ENCODE assay signal across 8 cellular contexts in the genomic region with DNA sequence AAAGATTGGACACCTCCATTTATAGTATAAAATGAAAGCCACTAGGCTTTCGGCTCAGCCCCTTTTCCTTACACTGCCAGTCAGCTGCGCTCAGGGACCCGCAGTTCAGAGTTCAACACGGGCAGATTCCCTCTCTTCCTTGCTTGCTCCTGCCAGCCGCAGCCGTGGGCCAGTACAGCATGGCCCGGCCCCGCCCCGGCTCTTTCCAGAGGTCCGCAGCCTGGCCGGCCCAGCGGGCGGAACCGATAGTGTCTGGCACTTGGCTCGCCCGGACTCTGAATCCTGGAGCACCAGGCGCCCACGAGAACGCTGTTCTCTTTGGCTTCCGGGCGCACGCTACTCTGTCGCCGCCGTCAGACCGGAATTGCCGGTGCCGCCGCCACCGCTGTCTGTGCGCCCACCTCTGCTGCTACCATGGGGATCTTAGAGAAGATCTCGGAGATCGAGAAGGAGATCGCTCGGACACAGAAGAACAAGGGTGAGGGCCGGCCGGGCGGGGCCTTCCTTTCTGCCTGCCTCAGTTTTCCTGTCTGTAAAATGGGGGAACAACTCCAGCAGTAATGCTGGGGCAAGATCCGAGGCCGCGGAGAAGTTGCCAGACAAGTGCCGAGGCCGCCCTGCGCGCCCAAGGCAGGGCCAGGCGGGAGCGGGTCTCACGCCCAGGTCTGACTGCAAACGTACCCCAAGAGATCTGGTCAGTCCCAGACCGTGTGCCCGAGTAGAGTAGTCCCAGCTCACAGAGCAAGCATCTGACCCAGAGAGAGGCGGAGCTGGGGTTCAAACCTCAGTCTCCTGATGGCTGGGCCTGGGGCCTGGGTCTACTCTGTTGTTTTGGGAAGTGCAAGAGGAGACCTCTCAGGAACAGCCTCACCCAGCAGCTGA.
A peak's percentile ranks its signal among the peaks of the same experiment; 100 is the strongest.
DNase-seq lines count a peak whose midpoint lies in the region; ATAC-seq and TF ChIP-seq lines count a peak whose summit lies in the region.

A gene with protein sequence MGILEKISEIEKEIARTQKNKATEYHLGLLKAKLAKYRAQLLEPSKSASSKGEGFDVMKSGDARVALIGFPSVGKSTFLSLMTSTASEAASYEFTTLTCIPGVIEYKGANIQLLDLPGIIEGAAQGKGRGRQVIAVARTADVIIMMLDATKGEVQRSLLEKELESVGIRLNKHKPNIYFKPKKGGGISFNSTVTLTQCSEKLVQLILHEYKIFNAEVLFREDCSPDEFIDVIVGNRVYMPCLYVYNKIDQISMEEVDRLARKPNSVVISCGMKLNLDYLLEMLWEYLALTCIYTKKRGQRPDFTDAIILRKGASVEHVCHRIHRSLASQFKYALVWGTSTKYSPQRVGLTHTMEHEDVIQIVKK (plus strand): TSS at position 339 of the 882 bp plus-strand sequence. CDS start 76 bp downstream, at position 415.

- TF ChIP-seq CTCF in AG10803 (conservative IDR thresholded peaks at IDR 0.05; ENCODE audit: low read length): no peak; the same call in 1 of the 2 replicates

- DNase-seq in AG10803 (ENCODE audit: low read depth) (peak; percentile 90), NCI-H510A treated with DMSO at 0.1 percent for 48 hours (lab: John Stamatoyannopoulos, UW) (peak; percentile 92), kidney tubule cell (ENCODE audit: low spot score) (peak; percentile 92)
- peak; percentile 85 for DNase-seq in activated CD4-positive, alpha-beta T cell treated with anti-CD3 and anti-CD28 coated beads for 4 hours
- DNase-seq in stimulated activated CD4-positive, alpha-beta T cell treated with anti-CD3 and anti-CD28 coated beads, Interleukin-1b, Interleukin-23, amount 100 ng/mL, for 1 hour (ENCODE audit: low read depth in 2 of 2): peak; percentile 71 to 85

- ATAC-seq in GM19043 (IDR thresholded peaks at IDR 0.05; ENCODE audit: low read depth, unreplicated experiment) (peak; percentile 68), HG03354 (IDR thresholded peaks at IDR 0.05; ENCODE audit: poor library complexity, severe bottlenecking, unreplicated experiment) (peak; percentile 90)

- peak within 1 kb of the TSS; percentile 98 for H3K4me3 ChIP-seq in AG10803 (ENCODE audit: low read length)

- peak within 1 kb of the TSS; percentile 87 for H3K27ac ChIP-seq in cingulate gyrus (ENCODE audit: low read depth, low read length)

Comparison
In these comparisons a context has a peak if more than half of its experiments do, and no peak if none do; other contexts are left out.
1. Peak in every context shown above with its lines: DNase-seq, ATAC-seq, H3K4me3 ChIP-seq and H3K27ac ChIP-seq.